ENCODE assay signal across 1 cellular context in genomic region chr6:138296786-138297185, GRCh38.
TF ChIP-seq lines count a peak whose summit lies in the region.

No MANE protein-coding gene starts in this region.

TF ChIP-seq in HepG2, 621 proteins besides CTCF, POLR2A, EP300 and RAD21:
- 0 out of 2 replicates have a peak, but pooled peaks have one; percentile 10 for TF ChIP-seq ZNF687 (CRISPR knock-in tag; IDR thresholded peaks at IDR 0.05)
- TF ChIP-seq SALL2 (CRISPR knock-in tag; IDR thresholded peaks at IDR 0.05), result no peak
- TF ChIP-seq ZNF775 (CRISPR knock-in tag; IDR thresholded peaks at IDR 0.05; ENCODE audit: borderline replicate concordance), result no peak
